In genomic region chr2:207616185-207616584, GRCh38 we compare ENCODE assay signal across 2 cellular contexts.
TF ChIP-seq lines count a peak whose summit lies in the region.

No MANE protein-coding gene starts in this region.

TF ChIP-seq in GM23338, 12 proteins besides CTCF, POLR2A, EP300 and RAD21 (continued from another document):
- TF ChIP-seq REST (IDR thresholded peaks at IDR 0.05; ENCODE audit: unreplicated experiment), result no peak
- TF ChIP-seq EZH2phosphoT487 (IDR thresholded peaks at IDR 0.05; ENCODE audit: unreplicated experiment), result no peak
- TF ChIP-seq JUNB (IDR thresholded peaks at IDR 0.05; ENCODE audit: unreplicated experiment), result no peak
- TF ChIP-seq ZNF462 (CRISPR knock-in tag; IDR thresholded peaks at IDR 0.05), result no peak
TF ChIP-seq in GM23338: peak in this region for 0.

TF ChIP-seq in SK-N-SH treated with all-trans-retinoic acid at 6 μM for 48 hours, 23 proteins besides CTCF, POLR2A, EP300 and RAD21 (continued from another document):
- no peak for TF ChIP-seq TCF4 (CRISPR knock-in tag; IDR thresholded peaks at IDR 0.05; ENCODE audit: borderline replicate concordance)
- TF ChIP-seq GLIS3 (CRISPR knock-in tag; IDR thresholded peaks at IDR 0.05), result no peak
- TF ChIP-seq ZFP30 (CRISPR knock-in tag; IDR thresholded peaks at IDR 0.05), result no peak
- no peak for TF ChIP-seq TOX (CRISPR knock-in tag; IDR thresholded peaks at IDR 0.05; ENCODE audit: borderline replicate concordance)
- TF ChIP-seq ZC3H10 (CRISPR knock-in tag; IDR thresholded peaks at IDR 0.05), result no peak
- no peak for TF ChIP-seq CREB5 (CRISPR knock-in tag; IDR thresholded peaks at IDR 0.05; ENCODE audit: low read depth)
- no peak for TF ChIP-seq CSDC2 (CRISPR knock-in tag; IDR thresholded peaks at IDR 0.05)
- TF ChIP-seq OSR1 (CRISPR knock-in tag; IDR thresholded peaks at IDR 0.05), result no peak
- no peak for TF ChIP-seq ISL1 (CRISPR knock-in tag; IDR thresholded peaks at IDR 0.05)
- TF ChIP-seq TSHZ2 (CRISPR knock-in tag; IDR thresholded peaks at IDR 0.05), result no peak
